In genomic region chr2:165952600-165953210, GRCh38 we compare ENCODE assay signal across 8 cellular contexts. TPM values are rescaled to one million over a fixed set of nuclear protein-coding genes. Genes with fewer than 3 reads are reported as not detected.
DNase-seq lines count a peak whose midpoint lies in the region; ATAC-seq and TF ChIP-seq lines count a peak whose summit lies in the region.

No MANE protein-coding gene starts in this region.

- 16 to 19% (median 19%) methylated on average over 4 of the region's 4 CpGs for WGBS in psoas muscle, 3 donors

- peaks cover 0 to 18% of the 10 kb centered on the region in 2 donors for H3K36me3 ChIP-seq in psoas muscle (ENCODE audit: insufficient read depth in 1 of 2, low read depth in 1 of 2)

- H3K4me3 ChIP-seq in epithelial cell of proximal tubule (ENCODE audit: low read depth, low read length) = peak overlapping the region; percentile 75
- peak overlapping the region; percentile 80 for H3K4me3 ChIP-seq in psoas muscle

- ATAC-seq in psoas muscle (no peak), HG03342 (IDR thresholded peaks at IDR 0.05; ENCODE audit: unreplicated experiment) (no peak)

- no peaks in the 10 kb centered on the region for H3K9me3 ChIP-seq in psoas muscle

- in situ Hi-C loops in GM13976 (cut with MboI; ENCODE audit: low sequenced_read_pairs, unreplicated experiment) = no loop called here

- H3K27ac ChIP-seq in psoas muscle = peak overlapping the region; percentile 85

- intact Hi-C loops in psoas muscle (cut with DNase I) = no loop called here

- peak; percentile 13 for DNase-seq in GM13976 (ENCODE audit: low spot score)
- peak; percentile 36 for DNase-seq in NCI-H2196 (lab: John Stamatoyannopoulos, UW; ENCODE audit: unreplicated experiment)
- DNase-seq in epithelial cell of proximal tubule (ENCODE audit: low read depth) = peak; percentile 13
- no peak for DNase-seq in psoas muscle
- DNase-seq in GDM1 (lab: John Stamatoyannopoulos, UW) = no peak
- DNase-seq in NCI-H1092 (lab: John Stamatoyannopoulos, UW) = no peak
- DNase-seq in activated CD4-positive, alpha-beta T cell treated with anti-CD3 and anti-CD28 coated beads, Interleukin-2, amount 50 U/mL, for 4 hours = no peak

- H3K27me3 ChIP-seq in psoas muscle (ENCODE audit: insufficient read depth in 3 of 3, low read length in 2 of 3) = no peaks in the 10 kb centered on the region

- TF ChIP-seq CTCF in GM13976 (IDR thresholded peaks at IDR 0.05; ENCODE audit: borderline replicate concordance, control extremely low read depth, extremely low read depth, insufficient read depth, missing control alignments) (no peak), epithelial cell of proximal tubule (conservative IDR thresholded peaks at IDR 0.05; ENCODE audit: low read depth, low read length) (no peak), psoas muscle (IDR thresholded peaks at IDR 0.05) (no peak)

- peaks cover 24% of the 10 kb centered on the region for H3K4me1 ChIP-seq in psoas muscle

RNA-seq across cellular contexts. Expression of gene TTC21B, which starts 0.9 kb away (rescaled TPM):
- 8.3 and 9.1 TPM in 2 replicates for total RNA-seq in epithelial cell of proximal tubule
- total RNA-seq in psoas muscle = 10 to 100 TPM; 10.6 to 16.7 (median 14.3) TPM
- polyA plus RNA-seq in psoas muscle = 1 to 10 TPM; 2.6 to 8.7 (median 5.9) TPM

Comparison
In these comparisons a context has a peak if more than half of its experiments do, and no peak if none do; other contexts are left out.
1. DNase-seq: peak in GM13976 (single experiment), NCI-H2196 (single experiment) and epithelial cell of proximal tubule (single experiment); none in psoas muscle (0 of 2), GDM1 (single experiment), NCI-H1092 (single experiment) and activated CD4-positive, alpha-beta T cell treated with anti-CD3 and anti-CD28 coated beads, Interleukin-2, amount 50 U/mL, for 4 hours (0 of 2).